ENCODE assay signal across 1 cellular context in genomic region chr5:119522841-119523240, GRCh38.
A peak's percentile ranks its signal among the peaks of the same experiment; 100 is the strongest.
TF ChIP-seq lines count a peak whose summit lies in the region.

No MANE protein-coding gene starts in this region.

TF ChIP-seq in HepG2, 621 proteins besides CTCF, POLR2A, EP300 and RAD21 (continued from another document and continues in another):
- TF ChIP-seq ARID4A (CRISPR knock-in tag; IDR thresholded peaks at IDR 0.05; ENCODE audit: borderline replicate concordance) (no peak), PITX1 (CRISPR knock-in tag; IDR thresholded peaks at IDR 0.05) (peak; percentile 69; the same call in 1 of the 2 replicates), PBX3 (CRISPR knock-in tag; IDR thresholded peaks at IDR 0.05; ENCODE audit: borderline replicate concordance) (no peak), ZNF704 (CRISPR knock-in tag; IDR thresholded peaks at IDR 0.05; ENCODE audit: borderline replicate concordance) (no peak), ZNF672 (CRISPR knock-in tag; IDR thresholded peaks at IDR 0.05) (no peak), BCL6 (CRISPR knock-in tag; IDR thresholded peaks at IDR 0.05) (peak; percentile 68), CC2D1A (CRISPR knock-in tag; IDR thresholded peaks at IDR 0.05) (no peak), SSRP1 (CRISPR knock-in tag; IDR thresholded peaks at IDR 0.05) (no peak), NR2C2 (CRISPR knock-in tag; IDR thresholded peaks at IDR 0.05; ENCODE audit: borderline replicate concordance) (no peak), ZNF567 (CRISPR knock-in tag; IDR thresholded peaks at IDR 0.05; ENCODE audit: borderline replicate concordance) (no peak), IRF2 (CRISPR knock-in tag; IDR thresholded peaks at IDR 0.05) (0 out of 2 replicates have a peak, but pooled peaks have one; percentile 18), ZNF740 (CRISPR knock-in tag; IDR thresholded peaks at IDR 0.05) (peak; percentile 97), RXRB (CRISPR knock-in tag; IDR thresholded peaks at IDR 0.05; ENCODE audit: borderline replicate concordance) (peak; percentile 42; the same call in 1 of the 2 replicates), ZMAT3 (CRISPR knock-in tag; conservative IDR thresholded peaks at IDR 0.05) (no peak), SOX5 (CRISPR knock-in tag; IDR thresholded peaks at IDR 0.05; ENCODE audit: borderline replicate concordance) (peak; percentile 67), SP140L (CRISPR knock-in tag; IDR thresholded peaks at IDR 0.05; ENCODE audit: borderline replicate concordance) (no peak), ZNF414 (CRISPR knock-in tag; IDR thresholded peaks at IDR 0.05) (no peak), KAT8 (CRISPR knock-in tag; IDR thresholded peaks at IDR 0.05) (peak; percentile 40; the same call in 1 of the 2 replicates), ZNF589 (CRISPR knock-in tag; conservative IDR thresholded peaks at IDR 0.05) (no peak), ARHGAP35 (CRISPR knock-in tag; IDR thresholded peaks at IDR 0.05; ENCODE audit: borderline replicate concordance) (no peak), ZNF296 (CRISPR knock-in tag; conservative IDR thresholded peaks at IDR 0.05) (no peak), HOXA7 (CRISPR knock-in tag; IDR thresholded peaks at IDR 0.05) (no peak), ZBTB42 (CRISPR knock-in tag; IDR thresholded peaks at IDR 0.05) (no peak), HNF1B (CRISPR knock-in tag; IDR thresholded peaks at IDR 0.05) (no peak), ELF1 (CRISPR knock-in tag; IDR thresholded peaks at IDR 0.05) (no peak), ZHX2 (IDR thresholded peaks at IDR 0.05; ENCODE audit: low read depth) (no peak), ZHX2 (CRISPR knock-in tag; IDR thresholded peaks at IDR 0.05; ENCODE audit: borderline replicate concordance) (no peak), ATF6 (CRISPR knock-in tag; conservative IDR thresholded peaks at IDR 0.05) (no peak), ZNF331 (CRISPR knock-in tag; IDR thresholded peaks at IDR 0.05) (peak; percentile 39; the same call in 1 of the 2 replicates), NFE2L1 (CRISPR knock-in tag; IDR thresholded peaks at IDR 0.05; ENCODE audit: borderline replicate concordance) (no peak), E2F1 (CRISPR knock-in tag; IDR thresholded peaks at IDR 0.05) (no peak), BATF2 (CRISPR knock-in tag; IDR thresholded peaks at IDR 0.05) (no peak), PAXIP1 (CRISPR knock-in tag; conservative IDR thresholded peaks at IDR 0.05) (peak; percentile 92), SATB2 (CRISPR knock-in tag; IDR thresholded peaks at IDR 0.05) (no peak), NPAS2 (CRISPR knock-in tag; IDR thresholded peaks at IDR 0.05; ENCODE audit: borderline replicate concordance) (no peak), NKX3-1 (CRISPR knock-in tag; IDR thresholded peaks at IDR 0.05) (no peak)
